Comparison of ENCODE assay signal across 1 cellular context in the genomic region with DNA sequence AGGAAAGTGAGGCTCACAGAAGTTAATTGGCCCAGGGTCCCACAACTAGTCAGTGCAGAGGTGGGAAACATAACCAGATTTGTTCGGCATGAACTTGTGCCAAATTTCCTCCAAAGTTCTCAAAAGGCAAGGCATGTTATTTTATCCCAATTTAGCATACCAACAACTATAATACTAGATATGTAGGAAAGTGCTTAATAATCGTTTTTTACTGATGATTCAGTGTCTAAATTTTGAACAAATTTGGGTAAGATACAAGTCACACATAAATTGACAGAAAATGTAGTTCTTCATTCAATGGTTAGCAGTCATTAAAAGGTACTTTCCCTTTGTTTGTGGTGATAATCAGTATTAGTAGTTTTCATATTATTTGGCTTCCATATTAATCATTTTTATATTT.
TF ChIP-seq lines count a peak whose summit lies in the region.

No MANE protein-coding gene starts in this region.

TF ChIP-seq in GM23338, 12 proteins besides CTCF, POLR2A, EP300 and RAD21:
- TF ChIP-seq, protein P1, sequence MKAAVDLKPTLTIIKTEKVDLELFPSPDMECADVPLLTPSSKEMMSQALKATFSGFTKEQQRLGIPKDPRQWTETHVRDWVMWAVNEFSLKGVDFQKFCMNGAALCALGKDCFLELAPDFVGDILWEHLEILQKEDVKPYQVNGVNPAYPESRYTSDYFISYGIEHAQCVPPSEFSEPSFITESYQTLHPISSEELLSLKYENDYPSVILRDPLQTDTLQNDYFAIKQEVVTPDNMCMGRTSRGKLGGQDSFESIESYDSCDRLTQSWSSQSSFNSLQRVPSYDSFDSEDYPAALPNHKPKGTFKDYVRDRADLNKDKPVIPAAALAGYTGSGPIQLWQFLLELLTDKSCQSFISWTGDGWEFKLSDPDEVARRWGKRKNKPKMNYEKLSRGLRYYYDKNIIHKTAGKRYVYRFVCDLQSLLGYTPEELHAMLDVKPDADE (IDR thresholded peaks at IDR 0.05) = no peak
- TF ChIP-seq JUNB (IDR thresholded peaks at IDR 0.05; ENCODE audit: unreplicated experiment) (no peak), POLR2AphosphoS5 (IDR thresholded peaks at IDR 0.05; ENCODE audit: low read depth) (no peak), ZNF331 (CRISPR knock-in tag; IDR thresholded peaks at IDR 0.05; ENCODE audit: low read depth) (no peak), EZH2 (IDR thresholded peaks at IDR 0.05; ENCODE audit: low read depth, unreplicated experiment) (no peak), STAT1 (IDR thresholded peaks at IDR 0.05; ENCODE audit: unreplicated experiment) (no peak), REST (IDR thresholded peaks at IDR 0.05; ENCODE audit: unreplicated experiment) (no peak), CREB1 (CRISPR knock-in tag; IDR thresholded peaks at IDR 0.05; ENCODE audit: low read depth) (no peak), NANOG (IDR thresholded peaks at IDR 0.05; ENCODE audit: borderline replicate concordance) (no peak), ZNF462 (CRISPR knock-in tag; IDR thresholded peaks at IDR 0.05) (no peak), EZH2phosphoT487 (IDR thresholded peaks at IDR 0.05; ENCODE audit: unreplicated experiment) (no peak), ZNF114 (CRISPR knock-in tag; IDR thresholded peaks at IDR 0.05) (no peak)
